In the genomic region with DNA sequence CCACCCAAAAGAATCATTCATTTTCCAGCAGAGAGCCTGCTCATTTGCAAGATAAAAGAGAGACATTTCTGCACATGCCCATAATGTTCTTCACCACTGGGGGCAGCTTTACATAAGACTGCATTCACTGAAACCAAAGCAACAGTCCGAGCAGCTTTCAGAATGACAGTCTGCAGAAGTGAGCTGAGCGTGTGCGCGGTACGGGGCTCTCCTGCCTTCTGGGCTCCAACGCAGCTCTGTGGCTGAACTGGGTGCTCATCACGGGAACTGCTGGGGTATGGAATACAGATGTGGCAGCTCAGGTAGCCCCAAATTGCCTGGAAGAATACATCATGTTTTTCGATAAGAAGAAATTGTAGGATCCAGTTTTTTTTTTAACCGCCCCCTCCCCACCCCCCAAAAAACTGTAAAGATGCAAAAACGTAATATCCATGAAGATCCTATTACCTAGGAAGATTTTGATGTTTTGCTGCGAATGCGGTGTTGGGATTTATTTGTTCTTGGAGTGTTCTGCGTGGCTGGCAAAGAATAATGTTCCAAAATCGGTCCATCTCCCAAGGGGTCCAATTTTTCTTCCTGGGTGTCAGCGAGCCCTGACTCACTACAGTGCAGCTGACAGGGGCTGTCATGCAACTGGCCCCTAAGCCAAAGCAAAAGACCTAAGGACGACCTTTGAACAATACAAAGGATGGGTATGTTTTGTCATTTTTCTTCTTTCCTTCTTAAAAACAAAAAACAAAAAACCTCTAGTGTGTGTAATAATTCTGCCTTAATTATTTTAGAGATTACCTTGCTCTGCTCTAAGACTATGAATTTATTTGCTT, we compare ENCODE assay signal across 2 cellular contexts.
TF ChIP-seq lines count a peak whose summit lies in the region.

A gene (plus strand): TSS at position 141 of the 824 bp plus-strand sequence.

TF ChIP-seq in GM23338, 12 proteins besides CTCF, POLR2A, EP300 and RAD21:
- TF ChIP-seq, protein P1, sequence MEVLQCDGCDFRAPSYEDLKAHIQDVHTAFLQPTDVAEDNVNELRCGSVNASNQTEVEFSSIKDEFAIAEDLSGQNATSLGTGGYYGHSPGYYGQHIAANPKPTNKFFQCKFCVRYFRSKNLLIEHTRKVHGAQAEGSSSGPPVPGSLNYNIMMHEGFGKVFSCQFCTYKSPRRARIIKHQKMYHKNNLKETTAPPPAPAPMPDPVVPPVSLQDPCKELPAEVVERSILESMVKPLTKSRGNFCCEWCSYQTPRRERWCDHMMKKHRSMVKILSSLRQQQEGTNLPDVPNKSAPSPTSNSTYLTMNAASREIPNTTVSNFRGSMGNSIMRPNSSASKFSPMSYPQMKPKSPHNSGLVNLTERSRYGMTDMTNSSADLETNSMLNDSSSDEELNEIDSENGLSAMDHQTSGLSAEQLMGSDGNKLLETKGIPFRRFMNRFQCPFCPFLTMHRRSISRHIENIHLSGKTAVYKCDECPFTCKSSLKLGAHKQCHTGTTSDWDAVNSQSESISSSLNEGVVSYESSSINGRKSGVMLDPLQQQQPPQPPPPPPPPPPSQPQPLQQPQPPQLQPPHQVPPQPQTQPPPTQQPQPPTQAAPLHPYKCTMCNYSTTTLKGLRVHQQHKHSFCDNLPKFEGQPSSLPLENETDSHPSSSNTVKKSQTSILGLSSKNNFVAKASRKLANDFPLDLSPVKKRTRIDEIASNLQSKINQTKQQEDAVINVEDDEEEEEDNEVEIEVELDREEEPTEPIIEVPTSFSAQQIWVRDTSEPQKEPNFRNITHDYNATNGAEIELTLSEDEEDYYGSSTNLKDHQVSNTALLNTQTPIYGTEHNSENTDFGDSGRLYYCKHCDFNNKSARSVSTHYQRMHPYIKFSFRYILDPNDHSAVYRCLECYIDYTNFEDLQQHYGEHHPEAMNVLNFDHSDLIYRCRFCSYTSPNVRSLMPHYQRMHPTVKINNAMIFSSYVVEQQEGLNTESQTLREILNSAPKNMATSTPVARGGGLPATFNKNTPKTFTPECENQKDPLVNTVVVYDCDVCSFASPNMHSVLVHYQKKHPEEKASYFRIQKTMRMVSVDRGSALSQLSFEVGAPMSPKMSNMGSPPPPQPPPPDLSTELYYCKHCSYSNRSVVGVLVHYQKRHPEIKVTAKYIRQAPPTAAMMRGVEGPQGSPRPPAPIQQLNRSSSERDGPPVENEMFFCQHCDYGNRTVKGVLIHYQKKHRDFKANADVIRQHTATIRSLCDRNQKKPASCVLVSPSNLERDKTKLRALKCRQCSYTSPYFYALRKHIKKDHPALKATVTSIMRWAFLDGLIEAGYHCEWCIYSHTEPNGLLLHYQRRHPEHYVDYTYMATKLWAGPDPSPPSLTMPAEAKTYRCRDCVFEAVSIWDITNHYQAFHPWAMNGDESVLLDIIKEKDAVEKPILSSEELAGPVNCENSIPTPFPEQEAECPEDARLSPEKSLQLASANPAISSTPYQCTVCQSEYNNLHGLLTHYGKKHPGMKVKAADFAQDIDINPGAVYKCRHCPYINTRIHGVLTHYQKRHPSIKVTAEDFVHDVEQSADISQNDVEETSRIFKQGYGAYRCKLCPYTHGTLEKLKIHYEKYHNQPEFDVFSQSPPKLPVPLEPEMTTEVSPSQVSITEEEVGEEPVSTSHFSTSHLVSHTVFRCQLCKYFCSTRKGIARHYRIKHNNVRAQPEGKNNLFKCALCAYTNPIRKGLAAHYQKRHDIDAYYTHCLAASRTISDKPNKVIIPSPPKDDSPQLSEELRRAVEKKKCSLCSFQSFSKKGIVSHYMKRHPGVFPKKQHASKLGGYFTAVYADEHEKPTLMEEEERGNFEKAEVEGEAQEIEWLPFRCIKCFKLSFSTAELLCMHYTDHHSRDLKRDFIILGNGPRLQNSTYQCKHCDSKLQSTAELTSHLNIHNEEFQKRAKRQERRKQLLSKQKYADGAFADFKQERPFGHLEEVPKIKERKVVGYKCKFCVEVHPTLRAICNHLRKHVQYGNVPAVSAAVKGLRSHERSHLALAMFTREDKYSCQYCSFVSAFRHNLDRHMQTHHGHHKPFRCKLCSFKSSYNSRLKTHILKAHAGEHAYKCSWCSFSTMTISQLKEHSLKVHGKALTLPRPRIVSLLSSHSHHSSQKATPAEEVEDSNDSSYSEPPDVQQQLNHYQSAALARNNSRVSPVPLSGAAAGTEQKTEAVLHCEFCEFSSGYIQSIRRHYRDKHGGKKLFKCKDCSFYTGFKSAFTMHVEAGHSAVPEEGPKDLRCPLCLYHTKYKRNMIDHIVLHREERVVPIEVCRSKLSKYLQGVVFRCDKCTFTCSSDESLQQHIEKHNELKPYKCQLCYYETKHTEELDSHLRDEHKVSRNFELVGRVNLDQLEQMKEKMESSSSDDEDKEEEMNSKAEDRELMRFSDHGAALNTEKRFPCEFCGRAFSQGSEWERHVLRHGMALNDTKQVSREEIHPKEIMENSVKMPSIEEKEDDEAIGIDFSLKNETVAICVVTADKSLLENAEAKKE (CRISPR knock-in tag; IDR thresholded peaks at IDR 0.05) = peak; percentile 64; the same call in 1 of the 2 replicates
- no peak for TF ChIP-seq ZNF114 (CRISPR knock-in tag; IDR thresholded peaks at IDR 0.05)
- TF ChIP-seq NANOG (IDR thresholded peaks at IDR 0.05; ENCODE audit: borderline replicate concordance) = peak; percentile 93
- no peak for TF ChIP-seq EZH2phosphoT487 (IDR thresholded peaks at IDR 0.05; ENCODE audit: unreplicated experiment)
- TF ChIP-seq STAT1 (IDR thresholded peaks at IDR 0.05; ENCODE audit: unreplicated experiment) = no peak
- TF ChIP-seq JUNB (IDR thresholded peaks at IDR 0.05; ENCODE audit: unreplicated experiment) = no peak
TF ChIP-seq in GM23338: peak in this region for 2.

TF ChIP-seq in H1, 55 proteins besides CTCF, POLR2A, EP300 and RAD21 (continues in another document):
- peak in 1 of 2 experiments; percentile 57 for TF ChIP-seq BCL11A (IDR thresholded peaks at IDR 0.05; ENCODE audit: low read depth in 2 of 2, low read length in 2 of 2)
- peak; percentile 53; the same call in 1 of the 2 replicates for TF ChIP-seq RBBP5 (IDR thresholded peaks at IDR 0.05; ENCODE audit: borderline replicate concordance, low read depth, low read length)
- TF ChIP-seq, protein P2, sequence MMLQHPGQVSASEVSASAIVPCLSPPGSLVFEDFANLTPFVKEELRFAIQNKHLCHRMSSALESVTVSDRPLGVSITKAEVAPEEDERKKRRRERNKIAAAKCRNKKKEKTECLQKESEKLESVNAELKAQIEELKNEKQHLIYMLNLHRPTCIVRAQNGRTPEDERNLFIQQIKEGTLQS (IDR thresholded peaks at IDR 0.05; ENCODE audit: insufficient read depth, low read depth, low read length) = no peak
- TF ChIP-seq POU5F1 (IDR thresholded peaks at IDR 0.05; ENCODE audit: low read depth, low read length) = peak; percentile 95
- TF ChIP-seq, protein P3, sequence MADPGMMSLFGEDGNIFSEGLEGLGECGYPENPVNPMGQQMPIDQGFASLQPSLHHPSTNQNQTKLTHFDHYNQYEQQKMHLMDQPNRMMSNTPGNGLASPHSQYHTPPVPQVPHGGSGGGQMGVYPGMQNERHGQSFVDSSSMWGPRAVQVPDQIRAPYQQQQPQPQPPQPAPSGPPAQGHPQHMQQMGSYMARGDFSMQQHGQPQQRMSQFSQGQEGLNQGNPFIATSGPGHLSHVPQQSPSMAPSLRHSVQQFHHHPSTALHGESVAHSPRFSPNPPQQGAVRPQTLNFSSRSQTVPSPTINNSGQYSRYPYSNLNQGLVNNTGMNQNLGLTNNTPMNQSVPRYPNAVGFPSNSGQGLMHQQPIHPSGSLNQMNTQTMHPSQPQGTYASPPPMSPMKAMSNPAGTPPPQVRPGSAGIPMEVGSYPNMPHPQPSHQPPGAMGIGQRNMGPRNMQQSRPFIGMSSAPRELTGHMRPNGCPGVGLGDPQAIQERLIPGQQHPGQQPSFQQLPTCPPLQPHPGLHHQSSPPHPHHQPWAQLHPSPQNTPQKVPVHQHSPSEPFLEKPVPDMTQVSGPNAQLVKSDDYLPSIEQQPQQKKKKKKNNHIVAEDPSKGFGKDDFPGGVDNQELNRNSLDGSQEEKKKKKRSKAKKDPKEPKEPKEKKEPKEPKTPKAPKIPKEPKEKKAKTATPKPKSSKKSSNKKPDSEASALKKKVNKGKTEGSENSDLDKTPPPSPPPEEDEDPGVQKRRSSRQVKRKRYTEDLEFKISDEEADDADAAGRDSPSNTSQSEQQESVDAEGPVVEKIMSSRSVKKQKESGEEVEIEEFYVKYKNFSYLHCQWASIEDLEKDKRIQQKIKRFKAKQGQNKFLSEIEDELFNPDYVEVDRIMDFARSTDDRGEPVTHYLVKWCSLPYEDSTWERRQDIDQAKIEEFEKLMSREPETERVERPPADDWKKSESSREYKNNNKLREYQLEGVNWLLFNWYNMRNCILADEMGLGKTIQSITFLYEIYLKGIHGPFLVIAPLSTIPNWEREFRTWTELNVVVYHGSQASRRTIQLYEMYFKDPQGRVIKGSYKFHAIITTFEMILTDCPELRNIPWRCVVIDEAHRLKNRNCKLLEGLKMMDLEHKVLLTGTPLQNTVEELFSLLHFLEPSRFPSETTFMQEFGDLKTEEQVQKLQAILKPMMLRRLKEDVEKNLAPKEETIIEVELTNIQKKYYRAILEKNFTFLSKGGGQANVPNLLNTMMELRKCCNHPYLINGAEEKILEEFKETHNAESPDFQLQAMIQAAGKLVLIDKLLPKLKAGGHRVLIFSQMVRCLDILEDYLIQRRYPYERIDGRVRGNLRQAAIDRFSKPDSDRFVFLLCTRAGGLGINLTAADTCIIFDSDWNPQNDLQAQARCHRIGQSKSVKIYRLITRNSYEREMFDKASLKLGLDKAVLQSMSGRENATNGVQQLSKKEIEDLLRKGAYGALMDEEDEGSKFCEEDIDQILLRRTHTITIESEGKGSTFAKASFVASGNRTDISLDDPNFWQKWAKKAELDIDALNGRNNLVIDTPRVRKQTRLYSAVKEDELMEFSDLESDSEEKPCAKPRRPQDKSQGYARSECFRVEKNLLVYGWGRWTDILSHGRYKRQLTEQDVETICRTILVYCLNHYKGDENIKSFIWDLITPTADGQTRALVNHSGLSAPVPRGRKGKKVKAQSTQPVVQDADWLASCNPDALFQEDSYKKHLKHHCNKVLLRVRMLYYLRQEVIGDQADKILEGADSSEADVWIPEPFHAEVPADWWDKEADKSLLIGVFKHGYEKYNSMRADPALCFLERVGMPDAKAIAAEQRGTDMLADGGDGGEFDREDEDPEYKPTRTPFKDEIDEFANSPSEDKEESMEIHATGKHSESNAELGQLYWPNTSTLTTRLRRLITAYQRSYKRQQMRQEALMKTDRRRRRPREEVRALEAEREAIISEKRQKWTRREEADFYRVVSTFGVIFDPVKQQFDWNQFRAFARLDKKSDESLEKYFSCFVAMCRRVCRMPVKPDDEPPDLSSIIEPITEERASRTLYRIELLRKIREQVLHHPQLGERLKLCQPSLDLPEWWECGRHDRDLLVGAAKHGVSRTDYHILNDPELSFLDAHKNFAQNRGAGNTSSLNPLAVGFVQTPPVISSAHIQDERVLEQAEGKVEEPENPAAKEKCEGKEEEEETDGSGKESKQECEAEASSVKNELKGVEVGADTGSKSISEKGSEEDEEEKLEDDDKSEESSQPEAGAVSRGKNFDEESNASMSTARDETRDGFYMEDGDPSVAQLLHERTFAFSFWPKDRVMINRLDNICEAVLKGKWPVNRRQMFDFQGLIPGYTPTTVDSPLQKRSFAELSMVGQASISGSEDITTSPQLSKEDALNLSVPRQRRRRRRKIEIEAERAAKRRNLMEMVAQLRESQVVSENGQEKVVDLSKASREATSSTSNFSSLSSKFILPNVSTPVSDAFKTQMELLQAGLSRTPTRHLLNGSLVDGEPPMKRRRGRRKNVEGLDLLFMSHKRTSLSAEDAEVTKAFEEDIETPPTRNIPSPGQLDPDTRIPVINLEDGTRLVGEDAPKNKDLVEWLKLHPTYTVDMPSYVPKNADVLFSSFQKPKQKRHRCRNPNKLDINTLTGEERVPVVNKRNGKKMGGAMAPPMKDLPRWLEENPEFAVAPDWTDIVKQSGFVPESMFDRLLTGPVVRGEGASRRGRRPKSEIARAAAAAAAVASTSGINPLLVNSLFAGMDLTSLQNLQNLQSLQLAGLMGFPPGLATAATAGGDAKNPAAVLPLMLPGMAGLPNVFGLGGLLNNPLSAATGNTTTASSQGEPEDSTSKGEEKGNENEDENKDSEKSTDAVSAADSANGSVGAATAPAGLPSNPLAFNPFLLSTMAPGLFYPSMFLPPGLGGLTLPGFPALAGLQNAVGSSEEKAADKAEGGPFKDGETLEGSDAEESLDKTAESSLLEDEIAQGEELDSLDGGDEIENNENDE (IDR thresholded peaks at IDR 0.05; ENCODE audit: insufficient replicate concordance, low read length) = peak; percentile 23
- TF ChIP-seq CHD1 (IDR thresholded peaks at IDR 0.05; ENCODE audit: low read depth, low read length) = no peak
- peak; percentile 67 to 79; a peak in 2 of 4 replicates for TF ChIP-seq HDAC2 (IDR thresholded peaks at IDR 0.05; ENCODE audit: borderline replicate concordance in 1 of 2, low read depth in 2 of 2, low read length in 2 of 2)
- peak; percentile 26; the same call in 1 of the 2 replicates for TF ChIP-seq YY1 (IDR thresholded peaks at IDR 0.05; ENCODE audit: low read depth, low read length)
- no peak for TF ChIP-seq EZH2 (IDR thresholded peaks at IDR 0.05; ENCODE audit: low read depth, low read length, severe bottlenecking)
- 0 out of 2 replicates have a peak, but pooled peaks have one; percentile 36 for TF ChIP-seq SP1 (IDR thresholded peaks at IDR 0.05; ENCODE audit: low read depth, low read length)
- TF ChIP-seq, protein P4, sequence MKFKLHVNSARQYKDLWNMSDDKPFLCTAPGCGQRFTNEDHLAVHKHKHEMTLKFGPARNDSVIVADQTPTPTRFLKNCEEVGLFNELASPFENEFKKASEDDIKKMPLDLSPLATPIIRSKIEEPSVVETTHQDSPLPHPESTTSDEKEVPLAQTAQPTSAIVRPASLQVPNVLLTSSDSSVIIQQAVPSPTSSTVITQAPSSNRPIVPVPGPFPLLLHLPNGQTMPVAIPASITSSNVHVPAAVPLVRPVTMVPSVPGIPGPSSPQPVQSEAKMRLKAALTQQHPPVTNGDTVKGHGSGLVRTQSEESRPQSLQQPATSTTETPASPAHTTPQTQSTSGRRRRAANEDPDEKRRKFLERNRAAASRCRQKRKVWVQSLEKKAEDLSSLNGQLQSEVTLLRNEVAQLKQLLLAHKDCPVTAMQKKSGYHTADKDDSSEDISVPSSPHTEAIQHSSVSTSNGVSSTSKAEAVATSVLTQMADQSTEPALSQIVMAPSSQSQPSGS (IDR thresholded peaks at IDR 0.05; ENCODE audit: low read length) = peak; percentile 55; the same call in 1 of the 2 replicates
- TF ChIP-seq, protein P5, sequence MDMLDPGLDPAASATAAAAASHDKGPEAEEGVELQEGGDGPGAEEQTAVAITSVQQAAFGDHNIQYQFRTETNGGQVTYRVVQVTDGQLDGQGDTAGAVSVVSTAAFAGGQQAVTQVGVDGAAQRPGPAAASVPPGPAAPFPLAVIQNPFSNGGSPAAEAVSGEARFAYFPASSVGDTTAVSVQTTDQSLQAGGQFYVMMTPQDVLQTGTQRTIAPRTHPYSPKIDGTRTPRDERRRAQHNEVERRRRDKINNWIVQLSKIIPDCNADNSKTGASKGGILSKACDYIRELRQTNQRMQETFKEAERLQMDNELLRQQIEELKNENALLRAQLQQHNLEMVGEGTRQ (IDR thresholded peaks at IDR 0.05; ENCODE audit: low read length) = no peak
- no peak for TF ChIP-seq CTBP2 (IDR thresholded peaks at IDR 0.05; ENCODE audit: borderline replicate concordance, insufficient read depth, insufficient read length, low read length)
- no peak for TF ChIP-seq CBX5 (IDR thresholded peaks at IDR 0.05; ENCODE audit: low read depth, low read length)
- TF ChIP-seq RXRA (IDR thresholded peaks at IDR 0.05; ENCODE audit: insufficient read depth, low read depth, low read length) = no peak
- TF ChIP-seq TAF1 (IDR thresholded peaks at IDR 0.05; ENCODE audit: low read depth, low read length) = 0 out of 2 replicates have a peak, but pooled peaks have one; percentile 51
- TF ChIP-seq, protein P6, sequence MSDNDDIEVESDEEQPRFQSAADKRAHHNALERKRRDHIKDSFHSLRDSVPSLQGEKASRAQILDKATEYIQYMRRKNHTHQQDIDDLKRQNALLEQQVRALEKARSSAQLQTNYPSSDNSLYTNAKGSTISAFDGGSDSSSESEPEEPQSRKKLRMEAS (IDR thresholded peaks at IDR 0.05) = peak; percentile 56; the same call in 1 of the 2 replicates
- TF ChIP-seq SAP30 (IDR thresholded peaks at IDR 0.05; ENCODE audit: insufficient read depth, insufficient replicate concordance, low read length) = peak; percentile 55
- TF ChIP-seq NANOG (IDR thresholded peaks at IDR 0.05; ENCODE audit: insufficient read depth, low read depth, low read length, poor library complexity, severe bottlenecking) = peak; percentile 82
- TF ChIP-seq SIN3A (conservative IDR thresholded peaks at IDR 0.05 in 1 of 2, IDR thresholded peaks at IDR 0.05 in 1 of 2; ENCODE audit: low read depth in 1 of 2, low read length in 2 of 2) = peak; percentile 88 to 91
